Comparison of ENCODE assay signal across 21 cellular contexts in genomic region chr7:20232848-20233247, GRCh38. TPM values are rescaled to one million over a fixed set of nuclear protein-coding genes. Genes with fewer than 3 reads are reported as not detected.
"Had no signal": no experiment of that assay in that cellular context is flagged by ENCODE, and none has a peak within 500 bp of the region (broad histone marks: within the 10 kb centered on the region; RNA-seq: fewer than 3 reads in every experiment).

No MANE protein-coding gene starts in this region.

- H3K9me3 ChIP-seq: ascending aorta, body of pancreas had no signal

- H3K27ac Mint-ChIP-seq: activated CD4-positive, alpha-beta memory T cell treated with anti-CD3 and anti-CD28 coated beads, Interleukin-2, amount 10 ng/mL, durations not matched to agents 7 days and 5 days; activated CD4-positive, alpha-beta T cell treated with anti-CD3 and anti-CD28 coated beads, Interleukin-2, amount 10 ng/mL, durations not matched to agents 7 days and 5 days; activated naive CD4-positive, alpha-beta T cell treated with anti-CD3 and anti-CD28 coated beads, Interleukin-2, amount 50 U/mL, for 24 hours; T-helper 1 cell treated with Interleukin-12 subunit alpha and Interleukin-12 subunit beta and Interleukin-4 antibody, amounts not matched to agents 30 μg/mL and 1 μg/mL, for 36 hours had no signal

- H3K27me3 ChIP-seq: ascending aorta, body of pancreas had no signal

- H3K9me3 Mint-ChIP-seq: activated CD4-positive, alpha-beta memory T cell treated with anti-CD3 and anti-CD28 coated beads, Interleukin-2, amount 10 ng/mL, durations not matched to agents 7 days and 5 days; activated CD4-positive, alpha-beta T cell treated with anti-CD3 and anti-CD28 coated beads, Interleukin-2, amount 10 ng/mL, durations not matched to agents 7 days and 5 days; activated naive CD4-positive, alpha-beta T cell treated with anti-CD3 and anti-CD28 coated beads, Interleukin-2, amount 50 U/mL, for 24 hours; T-helper 1 cell treated with Interleukin-12 subunit alpha and Interleukin-12 subunit beta and Interleukin-4 antibody, amounts not matched to agents 30 μg/mL and 1 μg/mL, for 36 hours had no signal

- H3K4me1 ChIP-seq: ascending aorta, body of pancreas had no signal

- DNase-seq: activated CD4-positive, alpha-beta memory T cell treated with anti-CD3 and anti-CD28 coated beads, Interleukin-2, amount 10 ng/mL, durations not matched to agents 7 days and 5 days; activated CD4-positive, alpha-beta T cell treated with anti-CD3 and anti-CD28 coated beads for 1 hour; activated CD4-positive, alpha-beta T cell treated with anti-CD3 and anti-CD28 coated beads, Interleukin-2, amount 10 ng/mL, durations not matched to agents 7 days and 5 days; activated CD8-positive, alpha-beta memory T cell treated with anti-CD3 and anti-CD28 coated beads, Interleukin-2, amount 50 U/mL, for 48 hours; activated effector memory CD4-positive, alpha-beta T cell treated with Interleukin-2 at 50 U/mL for 16 hours; activated naive CD4-positive, alpha-beta T cell; activated T-cell treated with anti-CD3 and anti-CD28 coated beads, Interleukin-2, amount 50 U/mL, for 1 hour; body of pancreas; Kasumi-1; NCI-H1105 treated with DMSO at 0.1 percent for 48 hours; NCI-H1436 treated with DMSO at 0.1 percent for 48 hours; NCI-H187; NCI-H2081; NCI-H510A treated with DMSO at 0.1 percent for 48 hours; NCI-H69; PC-3; SHP77 treated with DMSO at 0.1 percent for 48 hours had no signal

- H3K4me3 Mint-ChIP-seq: activated CD4-positive, alpha-beta memory T cell treated with anti-CD3 and anti-CD28 coated beads, Interleukin-2, amount 10 ng/mL, durations not matched to agents 7 days and 5 days; activated CD4-positive, alpha-beta T cell treated with anti-CD3 and anti-CD28 coated beads, Interleukin-2, amount 10 ng/mL, durations not matched to agents 7 days and 5 days; activated naive CD4-positive, alpha-beta T cell treated with anti-CD3 and anti-CD28 coated beads, Interleukin-2, amount 50 U/mL, for 24 hours; central memory CD8-positive, alpha-beta T cell; T-helper 1 cell treated with Interleukin-12 subunit alpha and Interleukin-12 subunit beta and Interleukin-4 antibody, amounts not matched to agents 30 μg/mL and 1 μg/mL, for 36 hours had no signal

- H3K27ac ChIP-seq: ascending aorta, body of pancreas had no signal

- H3K27me3 Mint-ChIP-seq: central memory CD8-positive, alpha-beta T cell had no signal

- H3K4me1 Mint-ChIP-seq: activated CD4-positive, alpha-beta memory T cell treated with anti-CD3 and anti-CD28 coated beads, Interleukin-2, amount 10 ng/mL, durations not matched to agents 7 days and 5 days; activated CD4-positive, alpha-beta T cell treated with anti-CD3 and anti-CD28 coated beads, Interleukin-2, amount 10 ng/mL, durations not matched to agents 7 days and 5 days; activated naive CD4-positive, alpha-beta T cell treated with anti-CD3 and anti-CD28 coated beads, Interleukin-2, amount 50 U/mL, for 24 hours; central memory CD8-positive, alpha-beta T cell had no signal

- H3K36me3 ChIP-seq: ascending aorta had no signal

- H3K36me3 Mint-ChIP-seq: activated naive CD4-positive, alpha-beta T cell treated with anti-CD3 and anti-CD28 coated beads, Interleukin-2, amount 50 U/mL, for 24 hours had no signal

- ATAC-seq: body of pancreas, PC-3 had no signal

- H3K4me3 ChIP-seq: ascending aorta, body of pancreas had no signal

RNA-seq across cellular contexts. Expression of gene MACC1, which starts 15.7 kb away (rescaled TPM):
- total RNA-seq: ascending aorta had no signal
